16 cellular contexts compared by ENCODE assay signal in the genomic region with DNA sequence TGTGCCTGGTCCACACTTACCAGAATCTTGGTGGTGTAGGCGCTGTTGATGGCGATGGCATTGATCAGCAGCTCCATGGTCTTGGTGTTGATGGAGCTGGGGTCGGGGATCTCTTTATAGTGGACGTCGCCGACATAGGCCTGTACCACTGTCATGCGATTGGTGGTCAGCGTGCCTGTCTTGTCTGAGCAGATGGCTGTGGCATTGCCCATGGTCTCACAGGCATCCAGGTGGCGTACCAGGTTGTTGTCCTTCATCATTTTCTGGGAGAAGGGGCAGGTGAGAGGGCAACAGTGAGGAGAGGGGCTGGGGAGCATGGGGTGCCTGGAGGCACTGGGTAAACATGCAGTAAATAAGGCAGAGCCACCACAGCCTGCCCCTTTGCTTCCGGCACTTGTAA. TPM values are rescaled to one million over a fixed set of nuclear protein-coding genes. Genes with fewer than 3 reads are reported as not detected.
DNase-seq lines count a peak whose midpoint lies in the region; ATAC-seq and TF ChIP-seq lines count a peak whose summit lies in the region.
"Had no signal": no experiment of that assay in that cellular context is flagged by ENCODE, and none has a peak within 500 bp of the region (broad histone marks: within the 10 kb centered on the region; RNA-seq: fewer than 3 reads in every experiment).

No MANE protein-coding gene starts in this region.

- H3K36me3 Mint-ChIP-seq in GM23338 (ENCODE audit: low read depth) (0 out of 3 replicates have a peak, but pooled peaks cover 3% of the 10 kb centered on the region), activated B cell treated with CpG ODN at 0.5 μM for 24 hours (ENCODE audit: low read depth) (no peaks in the 10 kb centered on the region), nephron progenitor cell (ENCODE audit: low read depth) (no peaks in the 10 kb centered on the region), WTC11 (peaks cover 4% of the 10 kb centered on the region)
- H3K36me3 Mint-ChIP-seq in activated T-cell treated with anti-CD3 and anti-CD28 coated beads, Interleukin-2, amount 50 U/mL, for 72 hours (ENCODE audit: insufficient read depth in 2 of 2), result peaks cover 5 to 6% of the 10 kb centered on the region in 2 donors
- H3K36me3 Mint-ChIP-seq: CD8-positive, alpha-beta T cell had no signal

- H3K9me2 ChIP-seq in GM23338 (ENCODE audit: insufficient read depth), result peaks cover 10% of the 10 kb centered on the region; the same call in 1 of the 2 replicates

- peaks cover 3% of the 10 kb centered on the region for H3K27me3 Mint-ChIP-seq in GM23338 (ENCODE audit: insufficient read depth, low read depth, poor library complexity)
- H3K27me3 Mint-ChIP-seq in activated B cell treated with CpG ODN at 0.5 μM for 24 hours, result peaks cover 4% of the 10 kb centered on the region
- peaks cover 18% of the 10 kb centered on the region for H3K27me3 Mint-ChIP-seq in nephron progenitor cell (ENCODE audit: low read depth, poor library complexity)
- H3K27me3 Mint-ChIP-seq in WTC11 (ENCODE audit: low read depth), result peaks cover 2% of the 10 kb centered on the region; the same call in 1 of the 2 replicates
- peaks cover 39% of the 10 kb centered on the region for H3K27me3 Mint-ChIP-seq in activated T-cell treated with anti-CD3 and anti-CD28 coated beads, Interleukin-2, amount 50 U/mL, for 72 hours (ENCODE audit: low read depth)

- no peaks in the 10 kb centered on the region for H3K79me2 ChIP-seq in GM23338 (replicated peaks; ENCODE audit: insufficient read depth)

- peaks cover 32% of the 10 kb centered on the region for H3K4me1 Mint-ChIP-seq in GM23338
- peaks cover 12% of the 10 kb centered on the region for H3K4me1 Mint-ChIP-seq in activated B cell treated with CpG ODN at 0.5 μM for 24 hours
- H3K4me1 Mint-ChIP-seq in nephron progenitor cell, result peaks cover 13% of the 10 kb centered on the region
- H3K4me1 Mint-ChIP-seq in WTC11, result peaks cover 32% of the 10 kb centered on the region
- peaks cover 28% of the 10 kb centered on the region for H3K4me1 Mint-ChIP-seq in activated T-cell treated with anti-CD3 and anti-CD28 coated beads, Interleukin-2, amount 50 U/mL, for 72 hours (ENCODE audit: low read depth)

- H2AFZ ChIP-seq in GM23338, result no peak overlapping the region
- H2AFZ ChIP-seq: GM23248 had no signal

- H3K9me3 Mint-ChIP-seq in GM23338, result peaks cover 7% of the 10 kb centered on the region; the same call in 2 of the 3 replicates
- H3K9me3 Mint-ChIP-seq in activated B cell treated with CpG ODN at 0.5 μM for 24 hours, result peaks cover 3% of the 10 kb centered on the region
- peaks cover 3% of the 10 kb centered on the region for H3K9me3 Mint-ChIP-seq in nephron progenitor cell
- H3K9me3 Mint-ChIP-seq in WTC11, result peaks cover 19% of the 10 kb centered on the region
- H3K9me3 Mint-ChIP-seq in activated T-cell treated with anti-CD3 and anti-CD28 coated beads, Interleukin-2, amount 50 U/mL, for 72 hours, result peaks cover 2 to 8% of the 10 kb centered on the region in 2 donors

- CTCF ChIA-PET in activated B cell treated with CpG ODN at 0.5 μM for 24 hours (lab: Charles Lee) (no interaction called here), WTC11 (lab: Charles Lee) (no interaction called here)

- peaks cover 99% of the 10 kb centered on the region for H3K4me1 ChIP-seq in BLaER1
- H3K4me1 ChIP-seq in GM23338 (ENCODE audit: insufficient read depth), result 0 out of 2 replicates have a peak, but pooled peaks cover under 1% of the 10 kb centered on the region
- peaks cover 3% of the 10 kb centered on the region for H3K4me1 ChIP-seq in effector memory CD4-positive, alpha-beta T cell (ENCODE audit: control insufficient read depth, insufficient read depth, low read length, poor library complexity, severe bottlenecking)
- H3K4me1 ChIP-seq: HAP-1 had no signal

- H3K27ac Mint-ChIP-seq in GM23338 (no peak overlapping the region), activated B cell treated with CpG ODN at 0.5 μM for 24 hours (peak overlapping the region; percentile 22), nephron progenitor cell (peak overlapping the region; percentile 40), WTC11 (no peak overlapping the region)
- no peak overlapping the region for H3K27ac Mint-ChIP-seq in activated T-cell treated with anti-CD3 and anti-CD28 coated beads, Interleukin-2, amount 50 U/mL, for 72 hours
- H3K27ac Mint-ChIP-seq: CD8-positive, alpha-beta T cell had no signal

- ATAC-seq in GM23338 (peak; percentile 20; the same call in 2 of the 3 replicates), activated B cell treated with CpG ODN at 0.5 μM for 24 hours (ENCODE audit: low read depth) (no peak), WTC11 (no peak), HG03108 (IDR thresholded peaks at IDR 0.05; ENCODE audit: unreplicated experiment) (no peak)
- ATAC-seq in activated T-cell treated with anti-CD3 and anti-CD28 coated beads, Interleukin-2, amount 50 U/mL, for 72 hours (replicated peaks in 1 of 2), result no peak
- ATAC-seq: CD8-positive, alpha-beta T cell; K562 had no signal

- H3K4me2 ChIP-seq in BLaER1, result peak overlapping the region; percentile 77
- H3K4me2 ChIP-seq in GM23338, result no peak overlapping the region

- H3K27me3 ChIP-seq in BLaER1 (no peaks in the 10 kb centered on the region), GM23338 (ENCODE audit: insufficient read depth) (no peaks in the 10 kb centered on the region)
- no peaks in the 10 kb centered on the region for H3K27me3 ChIP-seq in effector memory CD4-positive, alpha-beta T cell (replicated peaks; ENCODE audit: control insufficient read depth, insufficient read depth, low read length, poor library complexity, severe bottlenecking)

- no peak overlapping the region for H3K4me3 Mint-ChIP-seq in GM23338
- no peak overlapping the region for H3K4me3 Mint-ChIP-seq in activated B cell treated with CpG ODN at 0.5 μM for 24 hours
- no peak overlapping the region for H3K4me3 Mint-ChIP-seq in nephron progenitor cell
- H3K4me3 Mint-ChIP-seq in WTC11, result no peak overlapping the region
- no peak overlapping the region for H3K4me3 Mint-ChIP-seq in activated T-cell treated with anti-CD3 and anti-CD28 coated beads, Interleukin-2, amount 50 U/mL, for 72 hours
- H3K4me3 Mint-ChIP-seq: CD8-positive, alpha-beta T cell had no signal

- H3F3A ChIP-seq in GM23338 (replicated peaks; ENCODE audit: low read depth), result no peaks in the 10 kb centered on the region

- peak overlapping the region; percentile 81 for H3K27ac ChIP-seq in BLaER1
- H3K27ac ChIP-seq in GM23338 (ENCODE audit: low read depth), result no peak overlapping the region
- H3K27ac ChIP-seq in effector memory CD4-positive, alpha-beta T cell (ENCODE audit: insufficient read depth, low read length, poor library complexity, severe bottlenecking), result no peak overlapping the region
- H3K27ac ChIP-seq: C4-2B, GM23248 had no signal

- POLR2A ChIA-PET in activated B cell treated with CpG ODN at 0.5 μM for 24 hours (lab: Charles Lee), result no interaction called here
- POLR2A ChIA-PET in WTC11 (lab: Charles Lee), result no interaction called here

- no peaks in the 10 kb centered on the region for H4K20me1 ChIP-seq in BLaER1
- no peaks in the 10 kb centered on the region for H4K20me1 ChIP-seq in GM23338 (replicated peaks; ENCODE audit: insufficient read depth)

- no peak for DNase-seq in GM23338 (ENCODE audit: low spot score)
- no peak for DNase-seq in activated B cell treated with CpG ODN at 0.5 μM for 24 hours
- DNase-seq in nephron progenitor cell, result no peak
- no peak for DNase-seq in WTC11 (ENCODE audit: low spot score)
- DNase-seq in activated T-cell treated with anti-CD3 and anti-CD28 coated beads, Interleukin-2, amount 50 U/mL, for 72 hours, result no peak
- DNase-seq in effector memory CD4-positive, alpha-beta T cell, result no peak
- DNase-seq: CD8-positive, alpha-beta T cell; COR-L47; DMS153; DMS79 treated with DMSO at 0.1 percent for 48 hours; GM23248 had no signal

- H3K4me3 ChIP-seq in BLaER1 (no peak overlapping the region), GM23338 (no peak overlapping the region)
- no peak overlapping the region for H3K4me3 ChIP-seq in effector memory CD4-positive, alpha-beta T cell (ENCODE audit: insufficient read depth, low read depth, low read length, poor library complexity, severe bottlenecking)
- H3K4me3 ChIP-seq: GM23248, HAP-1, K562 had no signal

- H3K36me3 ChIP-seq in BLaER1, result peaks cover 26% of the 10 kb centered on the region
- H3K36me3 ChIP-seq in GM23338 (ENCODE audit: insufficient read depth), result no peaks in the 10 kb centered on the region
- no peaks in the 10 kb centered on the region for H3K36me3 ChIP-seq in effector memory CD4-positive, alpha-beta T cell (ENCODE audit: control insufficient read depth, insufficient read depth, low read length)
- H3K36me3 ChIP-seq: HAP-1 had no signal

- TF ChIP-seq CTCF in GM23338 (conservative IDR thresholded peaks at IDR 0.05; ENCODE audit: low read depth in 2 of 2) (no peak), activated B cell treated with CpG ODN at 0.5 μM for 24 hours (IDR thresholded peaks at IDR 0.05) (no peak), nephron progenitor cell (IDR thresholded peaks at IDR 0.05) (no peak), WTC11 (IDR thresholded peaks at IDR 0.05) (no peak)

- intact Hi-C loops in activated B cell treated with CpG ODN at 0.5 μM for 24 hours (cut with micrococcal nuclease), result no loop called here

- no peaks in the 10 kb centered on the region for H3K9me3 ChIP-seq in BLaER1
- no peaks in the 10 kb centered on the region for H3K9me3 ChIP-seq in effector memory CD4-positive, alpha-beta T cell (ENCODE audit: control insufficient read depth, low read length)
- H3K9me3 ChIP-seq: HAP-1 had no signal

- H3K9ac ChIP-seq in BLaER1, result no peak overlapping the region
- H3K9ac ChIP-seq: GM23248 had no signal

TF ChIP-seq in GM23338, 12 proteins besides CTCF, POLR2A, EP300 and RAD21 (continues in another document):
- TF ChIP-seq STAT1 (IDR thresholded peaks at IDR 0.05; ENCODE audit: unreplicated experiment) (no peak), CREB1 (CRISPR knock-in tag; IDR thresholded peaks at IDR 0.05; ENCODE audit: low read depth) (no peak), NANOG (IDR thresholded peaks at IDR 0.05; ENCODE audit: borderline replicate concordance) (no peak)

RNA-seq across cellular contexts. Expression of gene SEC13, which starts 50.9 kb away (rescaled TPM):
- 108 and 132 TPM in 2 replicates for total RNA-seq in GM23338 (2014; rRNA removed; shearing (Covaris generic))
- polyA plus RNA-seq in GM23338 (2016; fragmentation: Nextera tagmentation; extraction: Ambion mirVana), result 106 and 109 TPM in 2 replicates
- total RNA-seq in activated B cell treated with CpG ODN at 0.5 μM for 24 hours (86.1 and 86.9 TPM in 2 replicates), WTC11 (2021) (121 to 139 TPM (median 132 TPM) in 3 replicates)
- total RNA-seq in activated T-cell treated with anti-CD3 and anti-CD28 coated beads, Interleukin-2, amount 50 U/mL, for 72 hours, result 10 to 100 TPM; 84.0 to 88.5 TPM

Comparison
In these comparisons a context has a peak if more than half of its experiments do, and no peak if none do; other contexts are left out.
1. H3K27ac Mint-ChIP-seq: peak in activated B cell treated with CpG ODN at 0.5 μM for 24 hours (single experiment) and nephron progenitor cell (single experiment); none in GM23338 (single experiment), WTC11 (single experiment) and activated T-cell treated with anti-CD3 and anti-CD28 coated beads, Interleukin-2, amount 50 U/mL, for 72 hours (single experiment).